In genomic region chr2:196887431-196887830, GRCh38 we compare ENCODE assay signal across 17 cellular contexts. TPM values are rescaled to one million over a fixed set of nuclear protein-coding genes. Genes with fewer than 3 reads are reported as not detected.
DNase-seq lines count a peak whose midpoint lies in the region; ATAC-seq and TF ChIP-seq lines count a peak whose summit lies in the region.
"Had no signal": no experiment of that assay in that cellular context is flagged by ENCODE, and none has a peak within 500 bp of the region (broad histone marks: within the 10 kb centered on the region; RNA-seq: fewer than 3 reads in every experiment).

No MANE protein-coding gene starts in this region.

- H3K36me3 Mint-ChIP-seq in MCF 10A (ENCODE audit: insufficient read depth, unreplicated experiment) (peaks cover 6% of the 10 kb centered on the region), progenitor cell of endocrine pancreas (ENCODE audit: insufficient read depth) (peaks cover 30% of the 10 kb centered on the region)
- peaks cover 9 to 42% of the 10 kb centered on the region in 2 donors for H3K36me3 Mint-ChIP-seq in activated naive CD4-positive, alpha-beta T cell treated with anti-CD3 and anti-CD28 coated beads, Interleukin-2, amount 50 U/mL, for 72 hours
- H3K36me3 Mint-ChIP-seq: IgD-negative memory B cell had no signal

- no peaks in the 10 kb centered on the region for H3K4me1 ChIP-seq in mammary epithelial cell (ENCODE audit: insufficient read depth, low read length)
- H3K4me1 ChIP-seq: Caco-2, HAP-1 had no signal

- DNase-seq in mammary epithelial cell = peak; percentile 4
- DNase-seq in MCF 10A (ENCODE audit: unreplicated experiment) = no peak
- DNase-seq in RPMI7951 (ENCODE audit: low read depth) = peak; percentile 15
- DNase-seq in fibroblast of peridontal ligament (ENCODE audit: extremely low read depth) = peak; percentile 8
- DNase-seq in progenitor cell of endocrine pancreas (ENCODE audit: low spot score, unreplicated experiment) = no peak
- DNase-seq in activated naive CD4-positive, alpha-beta T cell treated with anti-CD3 and anti-CD28 coated beads, Interleukin-2, amount 50 U/mL, for 72 hours (ENCODE audit: low spot score in 2 of 2) = no peak
- DNase-seq in RKO (ENCODE audit: low spot score) = no peak
- DNase-seq: Caco-2; CD8-positive, alpha-beta T cell; DND-41; GOT3 had no signal

- H4K20me1 ChIP-seq in mammary epithelial cell (ENCODE audit: insufficient read depth, low read length) = no peaks in the 10 kb centered on the region

- no peak overlapping the region for H2AFZ ChIP-seq in mammary epithelial cell (ENCODE audit: low read depth, low read length)

- TF ChIP-seq CTCF in mammary epithelial cell (conservative IDR thresholded peaks at IDR 0.05 in 1 of 2, IDR thresholded peaks at IDR 0.05 in 1 of 2; ENCODE audit: extremely low read depth in 1 of 2, insufficient read depth in 1 of 2, low read depth in 1 of 2, low read length in 2 of 2) (no peak), MCF 10A (IDR thresholded peaks at IDR 0.05; ENCODE audit: unreplicated experiment) (no peak), progenitor cell of endocrine pancreas (IDR thresholded peaks at IDR 0.05; ENCODE audit: unreplicated experiment) (no peak)

- no peaks in the 10 kb centered on the region for H3K9me3 ChIP-seq in mammary epithelial cell (replicated peaks; ENCODE audit: insufficient read depth, low read length)
- H3K9me3 ChIP-seq: Caco-2, HAP-1 had no signal

- H3K27me3 ChIP-seq in mammary epithelial cell (ENCODE audit: insufficient read depth, low read length) = no peaks in the 10 kb centered on the region

- H3K27me3 Mint-ChIP-seq in MCF 10A (ENCODE audit: insufficient read depth, unreplicated experiment) (no peaks in the 10 kb centered on the region), progenitor cell of endocrine pancreas (no peaks in the 10 kb centered on the region)
- H3K27me3 Mint-ChIP-seq: IgD-negative memory B cell had no signal

- POLR2A ChIA-PET in MCF 10A (lab: Yijun Ruan, JAX) = interaction anchor here (0.6 kb wide), 1 partner anchor 34 kb away, joined by 3 read pairs; no protein-coding TSS in a partner anchor

- no peak overlapping the region for H3K4me3 ChIP-seq in mammary epithelial cell (replicated peaks in 1 of 3; ENCODE audit: insufficient read depth in 1 of 3, low read depth in 2 of 3, low read length in 3 of 3)
- H3K4me3 ChIP-seq: GM12878, HAP-1 had no signal

- no peaks in the 10 kb centered on the region for H3K9me3 Mint-ChIP-seq in MCF 10A (ENCODE audit: unreplicated experiment)
- no peaks in the 10 kb centered on the region for H3K9me3 Mint-ChIP-seq in progenitor cell of endocrine pancreas (ENCODE audit: low read depth)
- H3K9me3 Mint-ChIP-seq in activated naive CD4-positive, alpha-beta T cell treated with anti-CD3 and anti-CD28 coated beads, Interleukin-2, amount 50 U/mL, for 72 hours = no peaks in the 10 kb centered on the region
- H3K9me3 Mint-ChIP-seq: CD8-positive, alpha-beta T cell had no signal

- no peak overlapping the region for H3K27ac ChIP-seq in mammary epithelial cell (ENCODE audit: insufficient read depth, low read depth, low read length)
- H3K27ac ChIP-seq: 22Rv1 had no signal

- no peak for ATAC-seq in activated naive CD4-positive, alpha-beta T cell treated with anti-CD3 and anti-CD28 coated beads, Interleukin-2, amount 50 U/mL, for 72 hours
- ATAC-seq in HG02759 (IDR thresholded peaks at IDR 0.05; ENCODE audit: unreplicated experiment) = no peak
- ATAC-seq: CD8-positive, alpha-beta T cell; GM12878 had no signal

- H3K4me1 Mint-ChIP-seq in MCF 10A (ENCODE audit: insufficient read depth, unreplicated experiment) = no peaks in the 10 kb centered on the region
- H3K4me1 Mint-ChIP-seq in progenitor cell of endocrine pancreas (ENCODE audit: low read depth) = no peaks in the 10 kb centered on the region
- H3K4me1 Mint-ChIP-seq: IgD-negative memory B cell had no signal

- H3K27ac Mint-ChIP-seq in MCF 10A (ENCODE audit: low read depth, unreplicated experiment) (no peak overlapping the region), progenitor cell of endocrine pancreas (peak overlapping the region; percentile 59)
- H3K27ac Mint-ChIP-seq in activated naive CD4-positive, alpha-beta T cell treated with anti-CD3 and anti-CD28 coated beads, Interleukin-2, amount 50 U/mL, for 72 hours = no peak overlapping the region
- H3K27ac Mint-ChIP-seq: CD8-positive, alpha-beta T cell; IgD-negative memory B cell had no signal

- BruUV-seq in mammary epithelial cell (replicated peaks; lab: Mats Ljungman, UMichigan) = no TSS peak
- no TSS peak for BruUV-seq in MCF 10A (replicated peaks; lab: Mats Ljungman, UMichigan)

- intact Hi-C loops in mammary epithelial cell (cut with micrococcal nuclease) = no loop called here
- intact Hi-C loops in MCF 10A (cut with micrococcal nuclease) = no loop called here

- in situ Hi-C loops in mammary epithelial cell (cut with MboI; ENCODE audit: low sequenced_read_pairs in 2 of 2) = no loop called here

- dilution Hi-C loops in mammary epithelial cell (cut with HindIII; ENCODE audit: low sequenced_read_pairs) = no loop called here

- H3K36me3 ChIP-seq in mammary epithelial cell (ENCODE audit: insufficient read depth, low read length) = peaks cover 12% of the 10 kb centered on the region

- no peak overlapping the region for H3K9ac ChIP-seq in mammary epithelial cell (ENCODE audit: insufficient read depth, low read length)

- CTCF ChIA-PET in mammary epithelial cell (lab: Charles Lee; ENCODE audit: low non-redundant PET) = no interaction called here
- CTCF ChIA-PET in MCF 10A (lab: Yijun Ruan, JAX) = interaction anchor here (0.6 kb wide), 1 partner anchor 466 kb away, joined by 3 read pairs; no protein-coding TSS in a partner anchor

- H3K79me2 ChIP-seq in mammary epithelial cell (ENCODE audit: insufficient read depth, low read length) = no peaks in the 10 kb centered on the region

- no peak overlapping the region for H3K4me3 Mint-ChIP-seq in MCF 10A (ENCODE audit: unreplicated experiment)
- H3K4me3 Mint-ChIP-seq in progenitor cell of endocrine pancreas (ENCODE audit: low read depth) = no peak overlapping the region
- H3K4me3 Mint-ChIP-seq: CD14-positive monocyte; CD8-positive, alpha-beta T cell; IgD-negative memory B cell had no signal

- no peak overlapping the region for H3K4me2 ChIP-seq in mammary epithelial cell (ENCODE audit: insufficient read depth, low read depth, low read length)

RNA-seq across cellular contexts. Expression of gene PGAP1, which starts 39.1 kb away (rescaled TPM):
- total RNA-seq in mammary epithelial cell = 10 to 100 TPM; 13.7 to 21.3 TPM
- 3.0 TPM for polyA plus RNA-seq in mammary epithelial cell
- 4.2 TPM for polyA minus RNA-seq in mammary epithelial cell
- total RNA-seq in MCF 10A (2022) = 7.4 and 8.6 TPM in 2 replicates
- total RNA-seq in RPMI7951 (2014; rRNA removed; shearing (Covaris generic)) = 7.0 and 7.4 TPM in 2 replicates
- total RNA-seq in progenitor cell of endocrine pancreas = 49.2 and 54.8 TPM in 2 replicates
- total RNA-seq in activated naive CD4-positive, alpha-beta T cell treated with anti-CD3 and anti-CD28 coated beads, Interleukin-2, amount 50 U/mL, for 72 hours = 10 to 100 TPM; 40.2 to 52.1 TPM

Comparison
In these comparisons a context has a peak if more than half of its experiments do, and no peak if none do; other contexts are left out.
1. DNase-seq: peak in mammary epithelial cell (single experiment), RPMI7951 (single experiment) and fibroblast of peridontal ligament (single experiment); none in MCF 10A (single experiment), progenitor cell of endocrine pancreas (single experiment), activated naive CD4-positive, alpha-beta T cell treated with anti-CD3 and anti-CD28 coated beads, Interleukin-2, amount 50 U/mL, for 72 hours (0 of 2) and RKO (single experiment).